ENCODE assay signal across 8 cellular contexts in genomic region chr14:30621354-30621953, GRCh38. TPM values are rescaled to one million over a fixed set of nuclear protein-coding genes. Genes with fewer than 3 reads are reported as not detected.
A peak's percentile ranks its signal among the peaks of the same experiment; 100 is the strongest.
DNase-seq lines count a peak whose midpoint lies in the region; ATAC-seq and TF ChIP-seq lines count a peak whose summit lies in the region.

No MANE protein-coding gene starts in this region.

- TF ChIP-seq POLR2A in esophagus squamous epithelium (IDR thresholded peaks at IDR 0.05) = no peak

- H3K27ac Mint-ChIP-seq in T-helper 2 cell treated with Interferon-gamma antibody and Interleukin-4, amounts not matched to agents 5 μg/mL and 100 μg/mL, for 36 hours = peak overlapping the region; percentile 98
- peak overlapping the region; percentile 90 to 97 for H3K27ac Mint-ChIP-seq in natural killer cell treated with Interleukin-12 subunit alpha and Interleukin-12 subunit beta and Interleukin-15 and Interleukin-18, amount 100 ng/mL, for 72 hours

- 8 to 16% methylated on average over 17 of the region's 17 CpGs for WGBS in esophagus squamous epithelium, 2 donors

- H3K36me3 Mint-ChIP-seq in T-helper 2 cell treated with Interferon-gamma antibody and Interleukin-4, amounts not matched to agents 5 μg/mL and 100 μg/mL, for 36 hours (ENCODE audit: low read depth) = peaks cover 18% of the 10 kb centered on the region
- peaks cover 9% of the 10 kb centered on the region for H3K36me3 Mint-ChIP-seq in natural killer cell treated with Interleukin-12 subunit alpha and Interleukin-12 subunit beta and Interleukin-15 and Interleukin-18, amount 100 ng/mL, for 72 hours

- peaks cover 28% of the 10 kb centered on the region for H3K4me1 Mint-ChIP-seq in T-helper 2 cell treated with Interferon-gamma antibody and Interleukin-4, amounts not matched to agents 5 μg/mL and 100 μg/mL, for 36 hours (ENCODE audit: low read depth)
- peaks cover 24 to 26% of the 10 kb centered on the region in 2 donors for H3K4me1 Mint-ChIP-seq in natural killer cell treated with Interleukin-12 subunit alpha and Interleukin-12 subunit beta and Interleukin-15 and Interleukin-18, amount 100 ng/mL, for 72 hours (ENCODE audit: low read depth in 2 of 2)

- ATAC-seq in HG03159 (IDR thresholded peaks at IDR 0.05; ENCODE audit: unreplicated experiment) = peak; percentile 8
- no peak for ATAC-seq in natural killer cell treated with Interleukin-12 subunit alpha and Interleukin-12 subunit beta and Interleukin-15 and Interleukin-18, amount 100 ng/mL, for 72 hours

- peak overlapping the region; percentile 58 to 94 (median 73) for H3K4me3 ChIP-seq in esophagus squamous epithelium

- H3K27me3 Mint-ChIP-seq in T-helper 2 cell treated with Interferon-gamma antibody and Interleukin-4, amounts not matched to agents 5 μg/mL and 100 μg/mL, for 36 hours (ENCODE audit: low read depth) = no peaks in the 10 kb centered on the region
- H3K27me3 Mint-ChIP-seq in natural killer cell treated with Interleukin-12 subunit alpha and Interleukin-12 subunit beta and Interleukin-15 and Interleukin-18, amount 100 ng/mL, for 72 hours = no peaks in the 10 kb centered on the region

- H3K9me3 Mint-ChIP-seq in T-helper 2 cell treated with Interferon-gamma antibody and Interleukin-4, amounts not matched to agents 5 μg/mL and 100 μg/mL, for 36 hours = no peaks in the 10 kb centered on the region
- H3K9me3 Mint-ChIP-seq in natural killer cell treated with Interleukin-12 subunit alpha and Interleukin-12 subunit beta and Interleukin-15 and Interleukin-18, amount 100 ng/mL, for 72 hours = no peaks in the 10 kb centered on the region

- intact Hi-C loops in esophagus squamous epithelium (cut with DNase I) = no loop called here

- H3K36me3 ChIP-seq in esophagus squamous epithelium = peaks cover 0 to 8% (median 0%) of the 10 kb centered on the region in 3 donors

- H3K9me3 ChIP-seq in esophagus squamous epithelium = no peaks in the 10 kb centered on the region

- peak overlapping the region; percentile 98 for H3K4me3 Mint-ChIP-seq in T-helper 2 cell treated with Interferon-gamma antibody and Interleukin-4, amounts not matched to agents 5 μg/mL and 100 μg/mL, for 36 hours
- H3K4me3 Mint-ChIP-seq in natural killer cell treated with Interleukin-12 subunit alpha and Interleukin-12 subunit beta and Interleukin-15 and Interleukin-18, amount 100 ng/mL, for 72 hours = peak overlapping the region; percentile 92

- H3K4me1 ChIP-seq in esophagus squamous epithelium = peaks cover 0 to 45% (median 14%) of the 10 kb centered on the region in 3 donors

- H3K27ac ChIP-seq in esophagus squamous epithelium = peak overlapping the region; percentile 87 to 93 (median 88)

- peak; percentile 16 for DNase-seq in stimulated activated CD4-positive, alpha-beta T cell treated with anti-CD3 and anti-CD28 coated beads, Interleukin-15, amount 100 ng/mL, for 24 hours
- no peak for DNase-seq in stimulated activated CD4-positive, alpha-beta T cell treated with anti-CD3 and anti-CD28 coated beads, Interleukin-2, amount 100 ng/mL, for 24 hours
- DNase-seq in T-helper 2 cell treated with Interferon-gamma antibody and Interleukin-4, amounts not matched to agents 5 μg/mL and 100 μg/mL, for 36 hours (ENCODE audit: low spot score) = no peak
- DNase-seq in esophagus squamous epithelium (lab: John Stamatoyannopoulos, UW) (peak; percentile 4), NCI-H1694 (lab: John Stamatoyannopoulos, UW) (no peak), activated gamma-delta T cell (lab: John Stamatoyannopoulos, UW) (no peak)
- DNase-seq in natural killer cell treated with Interleukin-12 subunit alpha and Interleukin-12 subunit beta and Interleukin-15 and Interleukin-18, amount 100 ng/mL, for 72 hours (ENCODE audit: low spot score) = no peak

- TF ChIP-seq CTCF in esophagus squamous epithelium (IDR thresholded peaks at IDR 0.05) = no peak

- no peaks in the 10 kb centered on the region for H3K27me3 ChIP-seq in esophagus squamous epithelium

RNA-seq across cellular contexts. Expression of gene SCFD1, which starts 0.7 kb away (rescaled TPM):
- total RNA-seq in esophagus squamous epithelium = 10 to 100 TPM; 50.4 to 82.1 (median 52.6) TPM
- total RNA-seq in natural killer cell treated with Interleukin-12 subunit alpha and Interleukin-12 subunit beta and Interleukin-15 and Interleukin-18, amount 100 ng/mL, for 72 hours = 10 to 100 TPM; 75.9 to 79.4 TPM

Comparison
In these comparisons a context has a peak if more than half of its experiments do, and no peak if none do; other contexts are left out.
1. DNase-seq: peak in stimulated activated CD4-positive, alpha-beta T cell treated with anti-CD3 and anti-CD28 coated beads, Interleukin-15, amount 100 ng/mL, for 24 hours (single experiment) and esophagus squamous epithelium (single experiment); none in stimulated activated CD4-positive, alpha-beta T cell treated with anti-CD3 and anti-CD28 coated beads, Interleukin-2, amount 100 ng/mL, for 24 hours (0 of 2), T-helper 2 cell treated with Interferon-gamma antibody and Interleukin-4, amounts not matched to agents 5 μg/mL and 100 μg/mL, for 36 hours (single experiment), natural killer cell treated with Interleukin-12 subunit alpha and Interleukin-12 subunit beta and Interleukin-15 and Interleukin-18, amount 100 ng/mL, for 72 hours (single experiment), NCI-H1694 (single experiment) and activated gamma-delta T cell (single experiment).